In the genomic region with DNA sequence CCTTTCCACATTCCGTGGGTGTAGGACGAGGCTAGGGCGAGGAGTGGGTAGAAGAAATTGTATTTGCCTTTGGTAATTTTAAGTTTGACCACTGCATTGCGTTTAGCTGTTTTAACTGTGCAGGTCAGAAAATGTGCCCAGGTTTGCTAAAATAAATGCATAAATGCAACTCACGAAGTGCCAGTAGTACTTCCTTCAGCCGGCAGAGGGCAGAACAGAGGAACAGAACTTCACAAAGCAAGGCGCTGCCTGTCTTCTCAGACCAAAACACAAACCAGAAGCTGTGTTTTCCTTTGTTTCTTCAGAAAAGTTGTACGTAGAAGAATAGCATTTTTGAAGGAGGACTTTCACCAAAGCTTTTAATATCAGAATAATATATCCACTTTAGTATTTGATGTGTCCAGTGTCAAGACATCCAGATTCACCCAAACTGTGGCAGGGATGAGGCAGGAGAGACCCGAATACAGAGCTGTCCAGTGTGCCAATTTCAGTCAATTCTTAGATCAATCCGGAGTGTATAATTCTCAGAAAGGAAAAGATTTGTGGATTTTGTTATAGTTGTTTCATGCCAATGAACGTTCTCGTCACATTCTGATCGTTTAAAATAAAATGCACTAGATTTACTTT, we compare ENCODE assay signal across 8 cellular contexts.
DNase-seq lines count a peak whose midpoint lies in the region; ATAC-seq and TF ChIP-seq lines count a peak whose summit lies in the region.

No MANE protein-coding gene starts in this region.

- no peaks in the 10 kb centered on the region for H3K4me1 ChIP-seq in Loucy (ENCODE audit: insufficient read depth, low read length, poor library complexity, severe bottlenecking)

- no peaks in the 10 kb centered on the region for H3K27me3 ChIP-seq in Loucy (ENCODE audit: insufficient read depth, low read length, poor library complexity, severe bottlenecking)

- H3F3A ChIP-seq in Loucy (ENCODE audit: low read depth) = no peaks in the 10 kb centered on the region

- no peak overlapping the region for H3K9ac ChIP-seq in Loucy (ENCODE audit: low read depth, low read length, poor library complexity, severe bottlenecking)

- H4K20me1 ChIP-seq in Loucy (ENCODE audit: insufficient read depth, low read length, poor library complexity, severe bottlenecking) = no peaks in the 10 kb centered on the region

- H3K79me2 ChIP-seq in Loucy (ENCODE audit: insufficient read depth, low read length) = no peaks in the 10 kb centered on the region

- no peaks in the 10 kb centered on the region for H3K9me2 ChIP-seq in Loucy (replicated peaks; ENCODE audit: low read depth, low read length)

- no peak overlapping the region for H3K4me2 ChIP-seq in Loucy (ENCODE audit: low read depth, low read length, poor library complexity, severe bottlenecking)

- DNase-seq in DMS53 treated with DMSO at 0.1 percent for 48 hours (lab: John Stamatoyannopoulos, UW; ENCODE audit: unreplicated experiment) = peak; percentile 65
- peak; percentile 43 for DNase-seq in UCSD-AML1 (lab: John Stamatoyannopoulos, UW; ENCODE audit: unreplicated experiment)
- peak; percentile 75 for DNase-seq in cardiac fibroblast (ENCODE audit: low read depth in 2 of 2)
- peak; percentile 57 for DNase-seq in kidney tubule cell (ENCODE audit: low spot score)
- DNase-seq in stimulated activated CD4-positive, alpha-beta T cell treated with anti-CD3 and anti-CD28 coated beads, Interleukin-2, amount 100 ng/mL, for 48 hours = peak; percentile 65 to 70
- no peak for DNase-seq in cortex of kidney (lab: John Stamatoyannopoulos, UW)

- TF ChIP-seq CTCF in Loucy (conservative IDR thresholded peaks at IDR 0.05; ENCODE audit: low read length) (peak; percentile 90), cardiac fibroblast (IDR thresholded peaks at IDR 0.05; ENCODE audit: low read depth, low read length) (peak; percentile 87)

- no peak overlapping the region for H2AFZ ChIP-seq in Loucy (ENCODE audit: low read length)

- ATAC-seq in GM21367 (IDR thresholded peaks at IDR 0.05; ENCODE audit: unreplicated experiment) = peak; percentile 75

- H3K36me3 ChIP-seq in Loucy (ENCODE audit: insufficient read depth, low read length) = no peaks in the 10 kb centered on the region

- H3K9me3 ChIP-seq in Loucy (ENCODE audit: insufficient read depth, low read depth, low read length) = no peaks in the 10 kb centered on the region

- H3K4me3 ChIP-seq in Loucy (ENCODE audit: low read length, poor library complexity, severe bottlenecking) (no peak overlapping the region), cardiac fibroblast (replicated peaks in 1 of 2; ENCODE audit: low read depth in 2 of 2, low read length in 2 of 2) (no peak overlapping the region)
